In genomic region chr9:2418619-2419018, GRCh38 we compare ENCODE assay signal across 8 cellular contexts.
A peak's percentile ranks its signal among the peaks of the same experiment; 100 is the strongest.
DNase-seq lines count a peak whose midpoint lies in the region; ATAC-seq lines count a peak whose summit lies in the region.

No MANE protein-coding gene starts in this region.

- DNase-seq in DMS153 (lab: John Stamatoyannopoulos, UW) (peak; percentile 46), DMS153 treated with DMSO at 0.1 percent for 48 hours (lab: John Stamatoyannopoulos, UW; ENCODE audit: unreplicated experiment) (no peak), NCI-H446 (lab: John Stamatoyannopoulos, UW) (peak; percentile 79 to 97), fibroblast of peridontal ligament (ENCODE audit: extremely low read depth) (peak; percentile 23), smooth muscle cell of the brain vasculature (ENCODE audit: low read depth, low spot score) (peak; percentile 93), posterior cingulate gyrus (no peak)

- no peak for ATAC-seq in HG03175 (IDR thresholded peaks at IDR 0.05; ENCODE audit: unreplicated experiment)
- ATAC-seq in GM19452 (IDR thresholded peaks at IDR 0.05; ENCODE audit: unreplicated experiment), result no peak

- intact Hi-C loops in posterior cingulate gyrus (cut with DNase I), result no loop called here

Comparison
In these comparisons a context has a peak if more than half of its experiments do, and no peak if none do; other contexts are left out.
1. DNase-seq: peak in DMS153 (single experiment), NCI-H446 (2 of 2), fibroblast of peridontal ligament (single experiment) and smooth muscle cell of the brain vasculature (single experiment); none in DMS153 treated with DMSO at 0.1 percent for 48 hours (single experiment) and posterior cingulate gyrus (0 of 10).